In the genomic region with DNA sequence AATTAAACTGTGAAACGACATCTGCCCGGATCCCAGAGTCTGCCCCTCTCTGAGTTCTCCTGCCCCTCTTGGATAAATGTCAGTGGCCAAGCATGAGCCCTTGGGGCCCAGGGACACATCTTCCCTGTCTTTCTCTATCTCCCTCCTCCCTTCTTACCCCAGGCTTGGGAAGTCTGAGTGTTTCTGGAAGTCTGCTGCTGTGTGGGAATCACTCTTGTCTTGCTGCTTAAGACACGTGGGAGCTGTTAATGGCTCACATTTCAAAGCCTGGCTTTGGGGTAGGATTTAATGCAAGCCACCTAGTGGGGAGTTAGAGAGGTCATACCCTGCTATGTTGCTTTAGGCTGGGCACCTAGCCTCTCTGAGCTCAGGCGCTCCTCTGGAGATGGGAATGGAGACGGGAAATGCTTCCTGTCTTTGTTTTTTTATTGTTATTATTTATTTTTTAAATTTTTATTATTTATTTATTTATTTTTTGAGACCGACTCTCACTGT, we compare ENCODE assay signal across 8 cellular contexts.
DNase-seq lines count a peak whose midpoint lies in the region; ATAC-seq lines count a peak whose summit lies in the region.

No MANE protein-coding gene starts in this region.

- H3K23ac ChIP-seq in neuronal stem cell (ENCODE audit: low read depth, low read length, poor library complexity) = peak overlapping the region; percentile 45

- no peak overlapping the region for H4K91ac ChIP-seq in neuronal stem cell (ENCODE audit: low read depth, low read length, poor library complexity)

- no peak overlapping the region for H2BK120ac ChIP-seq in neuronal stem cell (ENCODE audit: low read depth, low read length)

- H3K36me3 ChIP-seq in HUES48 (ENCODE audit: control insufficient read depth, insufficient read depth, low read length) (no peaks in the 10 kb centered on the region), neuronal stem cell (replicated peaks in 1 of 2; ENCODE audit: control insufficient read depth in 2 of 2, insufficient read depth in 2 of 2, low read length in 2 of 2) (no peaks in the 10 kb centered on the region), aorta (ENCODE audit: control insufficient read depth in 1 of 2, insufficient read depth in 2 of 2, low read length in 1 of 2) (no peaks in the 10 kb centered on the region)

- peak overlapping the region; percentile 9 for H3K4me3 ChIP-seq in HUES48 (ENCODE audit: low read depth, low read length)
- H3K4me3 ChIP-seq in neuronal stem cell (ENCODE audit: low read length in 2 of 2) = peak overlapping the region in 1 of 2 donors; percentile 24
- H3K4me3 ChIP-seq in aorta (ENCODE audit: low read length in 2 of 2) = no peak overlapping the region

- no peak overlapping the region for H2BK15ac ChIP-seq in neuronal stem cell (ENCODE audit: low read length)

- no peak overlapping the region for H3K4ac ChIP-seq in neuronal stem cell (ENCODE audit: low read length)

- ATAC-seq in esophagus mucosa = peak; percentile 39
- no peak for ATAC-seq in HG03460 (IDR thresholded peaks at IDR 0.05; ENCODE audit: unreplicated experiment)
- no peak for ATAC-seq in aorta (ENCODE audit: low FRiP score)

- H3K9ac ChIP-seq in HUES48 (ENCODE audit: low read depth, low read length) (no peak overlapping the region), neuronal stem cell (ENCODE audit: low read depth, low read length, poor library complexity) (no peak overlapping the region)

- H3K18ac ChIP-seq in neuronal stem cell (ENCODE audit: low read length) = peak overlapping the region; percentile 13

- H2BK12ac ChIP-seq in neuronal stem cell (ENCODE audit: low read length) = no peak overlapping the region

- H3K27ac ChIP-seq in HUES48 (ENCODE audit: low read depth, low read length) = peak overlapping the region; percentile 64
- no peak overlapping the region for H3K27ac ChIP-seq in neuronal stem cell (replicated peaks; ENCODE audit: low read length)
- no peak overlapping the region for H3K27ac ChIP-seq in aorta (ENCODE audit: low read depth in 1 of 2, low read length in 2 of 2)

- H3K27me3 ChIP-seq in HUES48 (ENCODE audit: control insufficient read depth, insufficient read depth, low read length) = peaks cover 46% of the 10 kb centered on the region
- H3K27me3 ChIP-seq in neuronal stem cell (ENCODE audit: control insufficient read depth in 3 of 3, insufficient read depth in 3 of 3, low read depth in 1 of 3, low read length in 3 of 3) = peaks cover 0 to 31% (median 0%) of the 10 kb centered on the region in 3 experiments
- no peaks in the 10 kb centered on the region for H3K27me3 ChIP-seq in aorta (ENCODE audit: control insufficient read depth in 1 of 2, insufficient read depth in 2 of 2, low read length in 1 of 2)

- no CpG with 5 or more reads among the region's 6 CpGs for WGBS in neuronal stem cell (ENCODE audit: extremely low coverage in 2 of 2, insufficient read length in 2 of 2, insufficient replicate concordance in 1 of 2), 2 donors
- 40 to 48% methylated on average over 6 of the region's 6 CpGs for WGBS in aorta, 2 donors

- intact Hi-C loops in aorta (cut with DNase I) = no loop called here

- H3K4me1 ChIP-seq in HUES48 (ENCODE audit: control insufficient read depth, insufficient read depth, low read length) = peaks cover 61% of the 10 kb centered on the region
- H3K4me1 ChIP-seq in neuronal stem cell (ENCODE audit: control insufficient read depth in 2 of 2, insufficient read depth in 1 of 2, low read depth in 1 of 2, low read length in 2 of 2) = peaks cover 53 to 66% of the 10 kb centered on the region in 2 donors
- H3K4me1 ChIP-seq in aorta (ENCODE audit: control insufficient read depth in 1 of 2, insufficient read depth in 2 of 2, low read length in 2 of 2) = no peaks in the 10 kb centered on the region

- DNase-seq in NCI-H510A treated with DMSO at 0.1 percent for 48 hours (lab: John Stamatoyannopoulos, UW) (peak; percentile 58), NCI-H510A (lab: John Stamatoyannopoulos, UW) (no peak), SHP77 (lab: John Stamatoyannopoulos, UW) (peak; percentile 79 to 85), neuronal stem cell (ENCODE audit: low spot score) (peak; percentile 67), aorta (no peak)

- no peaks in the 10 kb centered on the region for H3K79me1 ChIP-seq in neuronal stem cell (ENCODE audit: low read depth, low read length)

- H3K4me2 ChIP-seq in neuronal stem cell (ENCODE audit: insufficient read depth, low read length, poor library complexity, severe bottlenecking) = peak overlapping the region; percentile 59

- H2AK5ac ChIP-seq in neuronal stem cell (ENCODE audit: low read depth, low read length) = peak overlapping the region; percentile 98

- H2BK5ac ChIP-seq in neuronal stem cell (ENCODE audit: low read length) = peak overlapping the region; percentile 70

- H4K8ac ChIP-seq in neuronal stem cell (ENCODE audit: low read depth, low read length) = no peak overlapping the region

- H3K14ac ChIP-seq in neuronal stem cell (ENCODE audit: low read length) = no peak overlapping the region

- H3K9me3 ChIP-seq in HUES48 (ENCODE audit: control insufficient read depth, insufficient read depth, low read length) = no peaks in the 10 kb centered on the region
- peaks cover 0 to 2% of the 10 kb centered on the region in 2 donors for H3K9me3 ChIP-seq in neuronal stem cell (replicated peaks in 1 of 2; ENCODE audit: control insufficient read depth in 2 of 2, insufficient read depth in 1 of 2, low read depth in 1 of 2, low read length in 2 of 2)
- no peaks in the 10 kb centered on the region for H3K9me3 ChIP-seq in aorta (ENCODE audit: control insufficient read depth, low read length)

- no peak overlapping the region for H2AFZ ChIP-seq in neuronal stem cell (ENCODE audit: low read length)

Comparison
In these comparisons a context has a peak if more than half of its experiments do, and no peak if none do; other contexts are left out.
1. DNase-seq: peak in NCI-H510A treated with DMSO at 0.1 percent for 48 hours (single experiment), SHP77 (2 of 2) and neuronal stem cell (single experiment); none in NCI-H510A (single experiment) and aorta (0 of 2).